Comparison of ENCODE assay signal across 1 cellular context in the genomic region with DNA sequence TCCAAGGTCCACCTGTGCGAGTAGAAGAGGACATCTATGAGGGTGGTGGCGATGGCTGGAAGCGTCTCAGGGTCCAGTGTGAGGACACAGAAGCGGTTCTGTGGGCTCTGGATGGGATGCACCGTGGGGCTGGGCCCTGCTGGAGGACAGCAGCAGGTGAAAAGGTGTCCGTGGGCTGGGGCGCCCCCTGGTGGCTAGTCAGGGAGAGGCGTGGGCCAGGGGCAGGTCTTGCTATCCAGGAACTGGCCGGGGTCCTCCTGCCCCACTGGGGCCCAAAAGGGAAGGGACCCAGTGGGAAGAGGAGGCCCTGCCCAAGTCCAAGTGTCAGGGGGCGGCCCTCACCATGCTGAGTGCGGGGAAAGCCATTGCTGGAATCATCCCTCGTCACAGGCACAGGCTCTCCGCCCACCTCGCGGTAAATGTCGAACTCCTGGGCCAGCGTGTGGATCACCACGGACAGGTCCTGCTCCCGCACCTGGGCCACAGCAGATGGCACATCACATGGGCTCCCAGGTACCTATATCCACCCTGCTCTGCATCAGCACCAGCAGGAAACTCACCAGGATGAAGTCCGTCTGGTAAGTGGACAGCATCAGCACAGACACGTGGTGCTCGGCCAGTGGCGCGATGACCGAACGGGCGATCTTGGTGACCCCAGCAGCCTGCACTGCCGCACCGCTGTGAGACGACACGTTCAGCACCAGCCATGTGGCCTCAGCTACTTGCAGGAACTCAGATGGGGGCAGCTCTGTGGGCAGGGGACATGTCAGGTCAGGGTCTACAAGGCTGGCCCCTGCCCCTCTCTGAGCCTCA.
TF ChIP-seq lines count a peak whose summit lies in the region.

No MANE protein-coding gene starts in this region.

TF ChIP-seq in IMR-90, 13 proteins besides CTCF, POLR2A, EP300 and RAD21 (continued from another document):
- TF ChIP-seq, protein P1, sequence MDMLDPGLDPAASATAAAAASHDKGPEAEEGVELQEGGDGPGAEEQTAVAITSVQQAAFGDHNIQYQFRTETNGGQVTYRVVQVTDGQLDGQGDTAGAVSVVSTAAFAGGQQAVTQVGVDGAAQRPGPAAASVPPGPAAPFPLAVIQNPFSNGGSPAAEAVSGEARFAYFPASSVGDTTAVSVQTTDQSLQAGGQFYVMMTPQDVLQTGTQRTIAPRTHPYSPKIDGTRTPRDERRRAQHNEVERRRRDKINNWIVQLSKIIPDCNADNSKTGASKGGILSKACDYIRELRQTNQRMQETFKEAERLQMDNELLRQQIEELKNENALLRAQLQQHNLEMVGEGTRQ (IDR thresholded peaks at IDR 0.05; ENCODE audit: low read depth, low read length), result no peak
